ENCODE assay signal across 17 cellular contexts in genomic region chr4:83237591-83237990, GRCh38.
"Had no signal": no experiment of that assay in that cellular context is flagged by ENCODE, and none has a peak within 500 bp of the region (broad histone marks: within the 10 kb centered on the region; RNA-seq: fewer than 3 reads in every experiment).

No MANE protein-coding gene starts in this region.

- H3K27ac Mint-ChIP-seq: memory B cell; natural killer cell; stimulated activated effector memory CD8-positive, alpha-beta T cell treated with anti-CD3 and anti-CD28 coated beads, Interleukin-12 subunit alpha, Interleukin-12 subunit beta, amount 100 ng/mL, for 72 hours had no signal

- ATAC-seq: natural killer cell; stimulated activated effector memory CD8-positive, alpha-beta T cell treated with anti-CD3 and anti-CD28 coated beads, Interleukin-12 subunit alpha, Interleukin-12 subunit beta, amount 100 ng/mL, for 72 hours had no signal

- H3K4me3 ChIP-seq: esophagus squamous epithelium, hepatocyte, left ventricle myocardium inferior had no signal

- H3K36me3 Mint-ChIP-seq: memory B cell, natural killer cell had no signal

- H3K9me3 Mint-ChIP-seq: central memory CD8-positive, alpha-beta T cell; memory B cell; natural killer cell; stimulated activated effector memory CD8-positive, alpha-beta T cell treated with anti-CD3 and anti-CD28 coated beads, Interleukin-12 subunit alpha, Interleukin-12 subunit beta, amount 100 ng/mL, for 72 hours had no signal

- H3K4me3 Mint-ChIP-seq: central memory CD8-positive, alpha-beta T cell; memory B cell; natural killer cell; stimulated activated effector memory CD8-positive, alpha-beta T cell treated with anti-CD3 and anti-CD28 coated beads, Interleukin-12 subunit alpha, Interleukin-12 subunit beta, amount 100 ng/mL, for 72 hours had no signal

- H3K4me2 ChIP-seq: hepatocyte had no signal

- H3K27ac ChIP-seq: brain microvascular endothelial cell, esophagus squamous epithelium, hepatocyte, left ventricle myocardium inferior had no signal

- H3K27me3 ChIP-seq: brain microvascular endothelial cell, esophagus squamous epithelium, hepatocyte, neutrophil had no signal

- H3K9me3 ChIP-seq: esophagus squamous epithelium, left ventricle myocardium inferior, neutrophil had no signal

- FAIRE-seq: endothelial cell of umbilical vein had no signal

- H3K27me3 Mint-ChIP-seq: central memory CD8-positive, alpha-beta T cell; memory B cell had no signal

- H3K36me3 ChIP-seq: brain microvascular endothelial cell, esophagus squamous epithelium, left ventricle myocardium inferior, neutrophil had no signal

- H3K79me2 ChIP-seq: hepatocyte had no signal

- H3K4me1 ChIP-seq: left ventricle myocardium inferior had no signal

- H2AFZ ChIP-seq: hepatocyte had no signal

- DNase-seq: activated CD4-positive, alpha-beta T cell treated with anti-CD3 and anti-CD28 coated beads, Interleukin-2, amount 50 U/mL, for 1 hour; activated naive CD4-positive, alpha-beta T cell treated with Interleukin-2 at 50 U/mL for 16 hours; activated T-cell treated with anti-CD3 and anti-CD28 coated beads for 4 hours; anterior cingulate cortex; brain microvascular endothelial cell; effector CD8-positive, alpha-beta T cell; esophagus squamous epithelium; islet precursor cell; left ventricle myocardium inferior; natural killer cell; retina had no signal
